In the genomic region with DNA sequence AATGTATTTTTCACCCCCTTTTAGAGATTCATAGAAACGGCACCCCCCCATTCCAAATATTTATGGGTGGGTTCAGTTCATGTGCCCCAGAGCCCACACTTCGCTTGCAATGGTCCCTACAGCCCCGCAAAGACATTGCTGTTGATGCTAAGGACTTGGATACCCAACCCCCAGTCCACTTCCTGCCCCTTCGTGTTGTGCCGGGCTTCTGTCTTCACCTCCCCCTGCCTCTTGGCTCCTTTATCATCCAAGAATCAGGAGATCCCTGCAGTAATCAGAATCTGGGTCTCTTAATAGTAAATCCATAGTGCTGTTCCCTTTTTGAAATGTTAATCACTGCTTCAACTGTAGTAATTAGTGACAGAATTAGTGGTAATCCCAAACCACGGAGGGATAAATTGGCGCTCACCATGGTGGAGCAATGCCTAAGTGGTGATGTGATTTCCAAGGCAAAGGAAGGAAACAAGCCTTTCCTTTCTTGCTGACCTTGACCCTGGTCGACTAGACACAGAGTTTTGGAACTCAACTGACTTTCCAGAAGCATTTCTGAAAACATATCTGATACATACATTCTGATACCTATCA, we compare ENCODE assay signal across 13 cellular contexts.
DNase-seq lines count a peak whose midpoint lies in the region; ATAC-seq lines count a peak whose summit lies in the region.
"Had no signal": no experiment of that assay in that cellular context is flagged by ENCODE, and none has a peak within 500 bp of the region (broad histone marks: within the 10 kb centered on the region; RNA-seq: fewer than 3 reads in every experiment).

No MANE protein-coding gene starts in this region.

- no peak for DNase-seq in activated naive CD4-positive, alpha-beta T cell treated with anti-CD3 and anti-CD28 coated beads, Interleukin-2, amount 50 U/mL, for 72 hours (ENCODE audit: low spot score in 2 of 2)
- DNase-seq in NOMO-1 treated with dmso at 0.1 percent for 144 hours (lab: John Stamatoyannopoulos, UW; ENCODE audit: unreplicated experiment): no peak
- DNase-seq in NCI-H774 (lab: John Stamatoyannopoulos, UW): no peak
- DNase-seq: activated effector memory CD4-positive, alpha-beta T cell treated with Interleukin-2 at 50 U/mL for 16 hours; BE2C; nephron progenitor cell; OCI-M1 had no signal

- no peaks in the 10 kb centered on the region for H3K9me3 Mint-ChIP-seq in activated naive CD4-positive, alpha-beta T cell treated with anti-CD3 and anti-CD28 coated beads, Interleukin-2, amount 50 U/mL, for 24 hours
- H3K9me3 Mint-ChIP-seq in activated naive CD4-positive, alpha-beta T cell treated with anti-CD3 and anti-CD28 coated beads, Interleukin-2, amount 50 U/mL, for 72 hours: no peaks in the 10 kb centered on the region
- H3K9me3 Mint-ChIP-seq in activated naive CD8-positive, alpha-beta T cell (ENCODE audit: low read depth): no peaks in the 10 kb centered on the region
- H3K9me3 Mint-ChIP-seq: nephron progenitor cell had no signal

- peaks cover 83% of the 10 kb centered on the region for H3K4me1 Mint-ChIP-seq in activated naive CD4-positive, alpha-beta T cell treated with anti-CD3 and anti-CD28 coated beads, Interleukin-2, amount 50 U/mL, for 24 hours
- H3K4me1 Mint-ChIP-seq in activated naive CD8-positive, alpha-beta T cell (ENCODE audit: low read depth): peaks cover 80% of the 10 kb centered on the region

- H3K9me3 ChIP-seq in iPS-20b (ENCODE audit: insufficient read depth, low read depth, low read length) (no peaks in the 10 kb centered on the region), thymus (ENCODE audit: control insufficient read depth) (no peaks in the 10 kb centered on the region)
- H3K9me3 ChIP-seq: BE2C, HAP-1 had no signal

- ATAC-seq in activated naive CD4-positive, alpha-beta T cell treated with anti-CD3 and anti-CD28 coated beads, Interleukin-2, amount 50 U/mL, for 72 hours: no peak
- ATAC-seq in HG03521 (IDR thresholded peaks at IDR 0.05; ENCODE audit: unreplicated experiment): no peak

- peak overlapping the region; percentile 59; the same call in 1 of the 2 replicates for H3K9ac ChIP-seq in iPS-20b (ENCODE audit: low read depth, low read length)

- WGBS in thymus: 66% methylated on average over 8 of the region's 8 CpGs

- no peaks in the 10 kb centered on the region for H3K27me3 ChIP-seq in iPS-20b (ENCODE audit: insufficient read depth, low read length)
- no peaks in the 10 kb centered on the region for H3K27me3 ChIP-seq in thymus (ENCODE audit: control insufficient read depth, insufficient read depth)
- H3K27me3 ChIP-seq: BE2C had no signal

- H3K27ac Mint-ChIP-seq in activated naive CD4-positive, alpha-beta T cell treated with anti-CD3 and anti-CD28 coated beads, Interleukin-2, amount 50 U/mL, for 24 hours: peak overlapping the region; percentile 88
- peak overlapping the region in 1 of 2 donors; percentile 35 for H3K27ac Mint-ChIP-seq in activated naive CD4-positive, alpha-beta T cell treated with anti-CD3 and anti-CD28 coated beads, Interleukin-2, amount 50 U/mL, for 72 hours
- H3K27ac Mint-ChIP-seq in activated naive CD8-positive, alpha-beta T cell: peak overlapping the region; percentile 73

- peak overlapping the region; percentile 66 for H3K27ac ChIP-seq in iPS-20b (ENCODE audit: low read length)
- H3K27ac ChIP-seq in thymus (ENCODE audit: low read depth): peak overlapping the region; percentile 87

- H3K4me3 Mint-ChIP-seq in activated naive CD4-positive, alpha-beta T cell treated with anti-CD3 and anti-CD28 coated beads, Interleukin-2, amount 50 U/mL, for 24 hours: peak overlapping the region; percentile 30
- peak overlapping the region; percentile 27 for H3K4me3 Mint-ChIP-seq in activated naive CD8-positive, alpha-beta T cell
- H3K4me3 Mint-ChIP-seq: nephron progenitor cell had no signal

- H3K4me3 ChIP-seq in iPS-20b (ENCODE audit: low read length) (peak overlapping the region; percentile 15; the same call in 1 of the 2 replicates), thymus (ENCODE audit: low read length) (no peak overlapping the region)
- H3K4me3 ChIP-seq: HAP-1 had no signal

- H3K27me3 Mint-ChIP-seq in activated naive CD4-positive, alpha-beta T cell treated with anti-CD3 and anti-CD28 coated beads, Interleukin-2, amount 50 U/mL, for 24 hours: no peaks in the 10 kb centered on the region
- H3K27me3 Mint-ChIP-seq in activated naive CD8-positive, alpha-beta T cell: no peaks in the 10 kb centered on the region

- H3K36me3 Mint-ChIP-seq in activated naive CD4-positive, alpha-beta T cell treated with anti-CD3 and anti-CD28 coated beads, Interleukin-2, amount 50 U/mL, for 24 hours: peaks cover 13% of the 10 kb centered on the region
- H3K36me3 Mint-ChIP-seq in activated naive CD4-positive, alpha-beta T cell treated with anti-CD3 and anti-CD28 coated beads, Interleukin-2, amount 50 U/mL, for 72 hours: peaks cover 9 to 67% of the 10 kb centered on the region in 2 donors
- H3K36me3 Mint-ChIP-seq in activated naive CD8-positive, alpha-beta T cell: peaks cover 10% of the 10 kb centered on the region

- H3K36me3 ChIP-seq in iPS-20b (ENCODE audit: insufficient read depth, low read depth, low read length) (peaks cover 36% of the 10 kb centered on the region), thymus (ENCODE audit: control insufficient read depth, insufficient read depth) (peaks cover 15% of the 10 kb centered on the region)

- peaks cover 39% of the 10 kb centered on the region; the same call in 1 of the 2 replicates for H3K4me1 ChIP-seq in iPS-20b (ENCODE audit: insufficient read depth, low read length)
- H3K4me1 ChIP-seq in thymus (ENCODE audit: control insufficient read depth, insufficient read depth, low read length): peaks cover 59% of the 10 kb centered on the region
